ENCODE assay signal across 29 cellular contexts in the genomic region with DNA sequence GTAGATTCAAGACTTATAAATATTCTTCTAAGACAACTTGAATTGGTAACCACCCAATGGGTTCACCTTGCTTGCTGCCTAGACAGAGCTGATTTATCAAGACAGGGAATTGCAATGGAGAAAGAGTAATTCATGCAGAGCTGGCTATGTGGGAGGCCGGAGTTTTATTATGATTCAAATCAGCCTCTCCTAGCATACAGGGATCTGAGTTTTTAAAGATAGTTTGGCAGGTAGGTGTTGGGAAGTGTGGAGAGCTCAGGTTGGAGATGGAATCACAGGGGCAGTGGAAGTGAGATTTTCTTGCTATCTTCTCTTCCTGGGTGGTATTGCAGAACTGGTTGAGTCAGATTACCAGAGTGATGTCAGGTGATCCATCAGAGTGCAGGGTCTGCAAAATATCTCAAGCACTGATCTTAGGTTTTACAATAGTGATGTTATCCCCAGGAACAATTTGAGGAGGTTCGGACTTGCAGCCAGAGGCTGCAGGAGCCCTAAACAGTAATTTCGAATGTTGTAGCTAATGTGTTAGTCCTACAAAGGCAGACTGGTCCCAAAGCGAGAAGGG.
"Had no signal": no experiment of that assay in that cellular context is flagged by ENCODE, and none has a peak within 500 bp of the region (broad histone marks: within the 10 kb centered on the region; RNA-seq: fewer than 3 reads in every experiment).

No MANE protein-coding gene starts in this region.

- H3K27ac ChIP-seq: body of pancreas, epithelial cell of prostate, esophagus squamous epithelium, heart right ventricle, left lung, lower lobe of right lung, right lobe of liver, tibial nerve, WERI-Rb-1 had no signal

- H3K27me3 ChIP-seq: body of pancreas, esophagus squamous epithelium, heart right ventricle, left lung, right lobe of liver, tibial nerve had no signal

- H3K9me3 Mint-ChIP-seq: activated CD4-positive, alpha-beta T cell treated with anti-CD3 and anti-CD28 coated beads, Interleukin-2, amount 10 ng/mL, durations not matched to agents 7 days and 5 days had no signal

- DNase-seq: activated CD4-positive, alpha-beta memory T cell treated with anti-CD3 and anti-CD28 coated beads, Interleukin-2, amount 10 ng/mL, durations not matched to agents 7 days and 5 days; activated CD4-positive, alpha-beta T cell treated with anti-CD3 and anti-CD28 coated beads for 1 hour; activated CD4-positive, alpha-beta T cell treated with anti-CD3 and anti-CD28 coated beads, Interleukin-2, amount 10 ng/mL, durations not matched to agents 7 days and 5 days; activated CD8-positive, alpha-beta memory T cell treated with anti-CD3 and anti-CD28 coated beads, Interleukin-2, amount 50 U/mL, for 48 hours; activated T-cell treated with anti-CD3 and anti-CD28 coated beads, Interleukin-2, amount 50 U/mL, for 48 hours; aorta; body of pancreas; dermis blood vessel endothelial cell; effector CD4-positive, alpha-beta T cell; esophagus squamous epithelium; foreskin melanocyte; heart right ventricle; kidney glomerular epithelial cell; left lung; lower lobe of right lung; mesenchymal stem cell; mucosa of descending colon; posterior cingulate gyrus; right lobe of liver; stimulated activated CD4-positive, alpha-beta T cell treated with anti-CD3 and anti-CD28 coated beads, Interleukin-2, amount 100 ng/mL, for 48 hours; stimulated activated naive CD4-positive, alpha-beta T cell treated with Interleukin-2 at 50 U/mL for 16 hours; T-helper 17 cell; T1000; WERI-Rb-1 had no signal

- H3K4me3 ChIP-seq: body of pancreas, esophagus squamous epithelium, heart right ventricle, left lung, lower lobe of right lung, mucosa of descending colon, right lobe of liver, tibial nerve had no signal

- H3K36me3 Mint-ChIP-seq: activated naive CD4-positive, alpha-beta T cell treated with anti-CD3 and anti-CD28 coated beads, Interleukin-2, amount 50 U/mL, for 24 hours; natural killer cell treated with Interleukin-12 subunit alpha and Interleukin-12 subunit beta and Interleukin-15 and Interleukin-18, amount 100 ng/mL, for 72 hours had no signal

- H3K9me3 ChIP-seq: body of pancreas, heart right ventricle, lower lobe of right lung, right lobe of liver, tibial nerve had no signal

- ATAC-seq: body of pancreas; heart right ventricle; left lung; lower lobe of right lung; mucosa of descending colon; natural killer cell treated with Interleukin-12 subunit alpha and Interleukin-12 subunit beta and Interleukin-15 and Interleukin-18, amount 100 ng/mL, for 72 hours; right lobe of liver; T-helper 17 cell had no signal

- H3K4me3 Mint-ChIP-seq: activated CD4-positive, alpha-beta memory T cell treated with anti-CD3 and anti-CD28 coated beads, Interleukin-2, amount 10 ng/mL, durations not matched to agents 7 days and 5 days; activated CD4-positive, alpha-beta T cell treated with anti-CD3 and anti-CD28 coated beads, Interleukin-2, amount 10 ng/mL, durations not matched to agents 7 days and 5 days; activated naive CD4-positive, alpha-beta T cell treated with anti-CD3 and anti-CD28 coated beads, Interleukin-2, amount 50 U/mL, for 24 hours; natural killer cell treated with Interleukin-12 subunit alpha and Interleukin-12 subunit beta and Interleukin-15 and Interleukin-18, amount 100 ng/mL, for 72 hours; T-helper 17 cell had no signal

- H3K36me3 ChIP-seq: esophagus squamous epithelium, heart right ventricle, left lung, lower lobe of right lung, right lobe of liver, tibial nerve, WERI-Rb-1 had no signal

- H3K27me3 Mint-ChIP-seq: activated CD4-positive, alpha-beta memory T cell treated with anti-CD3 and anti-CD28 coated beads, Interleukin-2, amount 10 ng/mL, durations not matched to agents 7 days and 5 days; activated CD4-positive, alpha-beta T cell treated with anti-CD3 and anti-CD28 coated beads, Interleukin-2, amount 10 ng/mL, durations not matched to agents 7 days and 5 days; activated naive CD4-positive, alpha-beta T cell treated with anti-CD3 and anti-CD28 coated beads, Interleukin-2, amount 50 U/mL, for 24 hours; natural killer cell treated with Interleukin-12 subunit alpha and Interleukin-12 subunit beta and Interleukin-15 and Interleukin-18, amount 100 ng/mL, for 72 hours; T-helper 17 cell had no signal

- H3K4me1 Mint-ChIP-seq: activated CD4-positive, alpha-beta memory T cell treated with anti-CD3 and anti-CD28 coated beads, Interleukin-2, amount 10 ng/mL, durations not matched to agents 7 days and 5 days; activated CD4-positive, alpha-beta T cell treated with anti-CD3 and anti-CD28 coated beads, Interleukin-2, amount 10 ng/mL, durations not matched to agents 7 days and 5 days; activated naive CD4-positive, alpha-beta T cell treated with anti-CD3 and anti-CD28 coated beads, Interleukin-2, amount 50 U/mL, for 24 hours; T-helper 17 cell had no signal

- H3K27ac Mint-ChIP-seq: activated CD4-positive, alpha-beta memory T cell treated with anti-CD3 and anti-CD28 coated beads, Interleukin-2, amount 10 ng/mL, durations not matched to agents 7 days and 5 days; activated CD4-positive, alpha-beta T cell treated with anti-CD3 and anti-CD28 coated beads, Interleukin-2, amount 10 ng/mL, durations not matched to agents 7 days and 5 days; activated naive CD4-positive, alpha-beta T cell treated with anti-CD3 and anti-CD28 coated beads, Interleukin-2, amount 50 U/mL, for 24 hours; activated T-helper 2 cell treated with anti-CD3 and anti-CD28 coated beads, Interferon-gamma antibody, Interleukin-2, Interleukin-4, amounts not matched to agents 10 μg/mL and 5 μg/mL and 100 μg/mL, durations not matched to agents 14 hours and 24 hours and 36 hours; natural killer cell treated with Interleukin-12 subunit alpha and Interleukin-12 subunit beta and Interleukin-15 and Interleukin-18, amount 100 ng/mL, for 72 hours; T-helper 17 cell had no signal

- H3K4me1 ChIP-seq: body of pancreas, esophagus squamous epithelium, heart right ventricle, left lung, lower lobe of right lung, right lobe of liver, tibial nerve had no signal
